In the genomic region with DNA sequence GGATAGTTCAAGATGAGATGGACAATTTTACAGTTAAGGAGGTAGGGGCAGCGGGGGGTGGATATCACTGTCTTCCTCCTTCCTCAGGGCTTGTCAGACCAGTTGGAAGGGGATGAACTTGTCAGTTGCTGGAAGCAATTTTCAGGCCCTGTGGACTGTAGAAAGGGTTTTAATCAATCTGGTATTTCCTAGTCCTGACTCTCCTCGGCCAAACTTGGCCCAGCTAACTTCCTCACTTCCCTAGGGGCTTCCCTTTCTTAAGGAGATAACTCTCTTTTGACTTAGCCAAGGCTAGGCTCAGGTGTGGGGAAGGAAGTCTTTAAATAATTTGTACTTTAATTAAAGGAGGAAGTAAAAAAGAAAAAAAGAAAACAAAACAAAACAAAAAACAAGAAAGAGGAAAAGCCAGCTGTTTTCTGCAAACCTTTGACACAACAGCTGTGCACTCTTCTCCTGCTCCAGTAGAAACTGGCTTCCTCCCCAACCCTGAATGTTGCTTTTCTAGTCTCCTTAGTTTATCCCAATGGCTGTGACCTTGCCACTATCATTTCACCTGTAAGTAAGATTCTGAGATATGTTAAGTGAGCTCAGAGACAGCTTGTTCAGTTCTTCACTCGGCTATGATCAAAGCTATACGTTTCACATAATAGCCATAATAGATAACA, we compare ENCODE assay signal across 21 cellular contexts. TPM values are rescaled to one million over a fixed set of nuclear protein-coding genes. Genes with fewer than 3 reads are reported as not detected.
"Had no signal": no experiment of that assay in that cellular context is flagged by ENCODE, and none has a peak within 500 bp of the region (broad histone marks: within the 10 kb centered on the region; RNA-seq: fewer than 3 reads in every experiment).

No MANE protein-coding gene starts in this region.

- H3K27me3 ChIP-seq: adrenal gland, breast epithelium, gastrocnemius medialis, sigmoid colon had no signal

- H3K36me3 Mint-ChIP-seq: activated naive CD4-positive, alpha-beta T cell treated with anti-CD3 and anti-CD28 coated beads, Interleukin-2, amount 50 U/mL, for 72 hours; stimulated activated effector memory CD8-positive, alpha-beta T cell treated with anti-CD3 and anti-CD28 coated beads, Interleukin-12 subunit alpha, Interleukin-12 subunit beta, amount 100 ng/mL, for 72 hours had no signal

- H3K4me3 ChIP-seq: adrenal gland, breast epithelium, gastrocnemius medialis, lower lobe of right lung, prostate gland, sigmoid colon, thoracic aorta had no signal

- H3K4me1 Mint-ChIP-seq: stimulated activated effector memory CD8-positive, alpha-beta T cell treated with anti-CD3 and anti-CD28 coated beads, Interleukin-12 subunit alpha, Interleukin-12 subunit beta, amount 100 ng/mL, for 72 hours had no signal

- H3K4me1 ChIP-seq: breast epithelium, gastrocnemius medialis, lower lobe of right lung, prostate gland, sigmoid colon had no signal

- H3K27ac ChIP-seq: adrenal gland, breast epithelium, gastrocnemius medialis, lower lobe of right lung, prostate gland, sigmoid colon, thoracic aorta had no signal

- H3K9me3 Mint-ChIP-seq: activated naive CD4-positive, alpha-beta T cell treated with anti-CD3 and anti-CD28 coated beads, Interleukin-2, amount 50 U/mL, for 72 hours; activated T-helper 1 cell treated with anti-CD3 and anti-CD28 coated beads, Interleukin-12 subunit alpha, Interleukin-12 subunit beta, Interleukin-2, Interleukin-4 antibody, amounts not matched to agents 30 ng/mL and 10 ng/mL and 1 ng/mL, durations not matched to agents 14 hours and 24 hours and 36 hours; stimulated activated effector memory CD8-positive, alpha-beta T cell treated with anti-CD3 and anti-CD28 coated beads, Interleukin-12 subunit alpha, Interleukin-12 subunit beta, amount 100 ng/mL, for 72 hours had no signal

- ATAC-seq: activated naive CD4-positive, alpha-beta T cell treated with anti-CD3 and anti-CD28 coated beads, Interleukin-2, amount 50 U/mL, for 72 hours; gastrocnemius medialis; lower lobe of right lung; stimulated activated effector memory CD8-positive, alpha-beta T cell treated with anti-CD3 and anti-CD28 coated beads, Interleukin-12 subunit alpha, Interleukin-12 subunit beta, amount 100 ng/mL, for 72 hours had no signal

- H3K9me3 ChIP-seq: adrenal gland, breast epithelium, gastrocnemius medialis, lower lobe of right lung, prostate gland, sigmoid colon, thoracic aorta had no signal

- H3K27ac Mint-ChIP-seq: activated naive CD4-positive, alpha-beta T cell treated with anti-CD3 and anti-CD28 coated beads, Interleukin-2, amount 50 U/mL, for 72 hours; activated T-helper 1 cell treated with anti-CD3 and anti-CD28 coated beads, Interleukin-12 subunit alpha, Interleukin-12 subunit beta, Interleukin-2, Interleukin-4 antibody, amounts not matched to agents 30 ng/mL and 10 ng/mL and 1 ng/mL, durations not matched to agents 14 hours and 24 hours and 36 hours; stimulated activated effector memory CD8-positive, alpha-beta T cell treated with anti-CD3 and anti-CD28 coated beads, Interleukin-12 subunit alpha, Interleukin-12 subunit beta, amount 100 ng/mL, for 72 hours had no signal

- H3K4me3 Mint-ChIP-seq: activated T-helper 1 cell treated with anti-CD3 and anti-CD28 coated beads, Interleukin-12 subunit alpha, Interleukin-12 subunit beta, Interleukin-2, Interleukin-4 antibody, amounts not matched to agents 30 ng/mL and 10 ng/mL and 1 ng/mL, durations not matched to agents 14 hours and 24 hours and 36 hours; neural crest cell; stimulated activated effector memory CD8-positive, alpha-beta T cell treated with anti-CD3 and anti-CD28 coated beads, Interleukin-12 subunit alpha, Interleukin-12 subunit beta, amount 100 ng/mL, for 72 hours had no signal

- DNase-seq: activated CD4-positive, alpha-beta T cell treated with anti-CD3 and anti-CD28 coated beads for 1 hour; activated CD4-positive, alpha-beta T cell treated with anti-CD3 and anti-CD28 coated beads, Interleukin-2, amount 50 U/mL, for 4 hours; activated gamma-delta T cell treated with Interleukin-2 at 50 U/mL for 16 hours; activated T-cell treated with anti-CD3 and anti-CD28 coated beads for 4 hours; adrenal gland; cerebellar nuclear complex; cortex of kidney; gastrocnemius medialis; head of caudate nucleus; lower lobe of right lung; sigmoid colon; stimulated activated CD4-positive, alpha-beta T cell treated with anti-CD3 and anti-CD28 coated beads, Interleukin-4, amount 100 ng/mL, for 24 hours; T1000 had no signal

- H3K36me3 ChIP-seq: adrenal gland, breast epithelium, gastrocnemius medialis, lower lobe of right lung, prostate gland, sigmoid colon, thoracic aorta had no signal

RNA-seq across cellular contexts. Expression of gene ST3GAL6, which starts 53.0 kb away (rescaled TPM):
- total RNA-seq: T-helper 1 cell treated with Interleukin-12 subunit alpha and Interleukin-12 subunit beta and Interleukin-4 antibody, amounts not matched to agents 30 ng/mL and 1 ng/mL, for 36 hours had no signal
